In genomic region chr18:45874501-45875184, GRCh38 we compare ENCODE assay signal across 9 cellular contexts. TPM values are rescaled to one million over a fixed set of nuclear protein-coding genes. Genes with fewer than 3 reads are reported as not detected.
A peak's percentile ranks its signal among the peaks of the same experiment; 100 is the strongest.
DNase-seq lines count a peak whose midpoint lies in the region; ATAC-seq and TF ChIP-seq lines count a peak whose summit lies in the region.
"Had no signal": no experiment of that assay in that cellular context is flagged by ENCODE, and none has a peak within 500 bp of the region (broad histone marks: within the 10 kb centered on the region; RNA-seq: fewer than 3 reads in every experiment).

No MANE protein-coding gene starts in this region.

- H3K4me3 ChIP-seq in upper lobe of right lung (no peak overlapping the region), gastrocnemius medialis (no peak overlapping the region)

- H3K9me3 ChIP-seq in upper lobe of right lung, result no peaks in the 10 kb centered on the region
- H3K9me3 ChIP-seq in gastrocnemius medialis, result no peaks in the 10 kb centered on the region

- H3K27me3 ChIP-seq in upper lobe of right lung (no peaks in the 10 kb centered on the region), gastrocnemius medialis (no peaks in the 10 kb centered on the region)

- no peak overlapping the region for H3K27ac ChIP-seq in upper lobe of right lung
- no peak overlapping the region for H3K27ac ChIP-seq in gastrocnemius medialis

- TF ChIP-seq CTCF in upper lobe of right lung (IDR thresholded peaks at IDR 0.05) (no peak), gastrocnemius medialis (IDR thresholded peaks at IDR 0.05 in 4 of 5, conservative IDR thresholded peaks at IDR 0.05 in 1 of 5) (no peak)

- in situ Hi-C loops in gastrocnemius medialis (cut with MboI; ENCODE audit: low sequenced_read_pairs in 4 of 4), result loop anchor here in 3 of 4 donors (5.0 to 25.0 kb wide), 3 partner anchors 182 to 212 kb away; no protein-coding TSS in a partner anchor

- TF ChIP-seq POLR2A in gastrocnemius medialis (IDR thresholded peaks at IDR 0.05), result no peak

- H3K36me3 ChIP-seq in upper lobe of right lung (peaks cover 91% of the 10 kb centered on the region), gastrocnemius medialis (peaks cover 0 to 62% of the 10 kb centered on the region in 2 donors)

- peak; percentile 79 for DNase-seq in activated CD8-positive, alpha-beta memory T cell treated with anti-CD3 and anti-CD28 coated beads for 24 hours
- DNase-seq in stimulated activated CD4-positive, alpha-beta T cell treated with anti-CD3 and anti-CD28 coated beads, Interleukin-1b, Interleukin-23, amount 100 ng/mL, for 4 hours (ENCODE audit: low read depth in 2 of 2), result peak; percentile 27 to 34
- DNase-seq in upper lobe of right lung (no peak), NCI-H82 (lab: John Stamatoyannopoulos, UW) (no peak), gastrocnemius medialis (no peak), NCI-H510A (lab: John Stamatoyannopoulos, UW) (no peak)

- H3K4me1 ChIP-seq in upper lobe of right lung (no peaks in the 10 kb centered on the region), gastrocnemius medialis (no peaks in the 10 kb centered on the region)

- intact Hi-C loops in upper lobe of right lung (cut with DNase I) (no loop called here), gastrocnemius medialis (cut with DNase I; ENCODE audit: low total_unique reads) (no loop called here)

- ATAC-seq in GM19324 (IDR thresholded peaks at IDR 0.05; ENCODE audit: low FRiP score, unreplicated experiment) (peak; percentile 81), HG03175 (IDR thresholded peaks at IDR 0.05; ENCODE audit: unreplicated experiment) (peak; percentile 87), upper lobe of right lung (no peak), gastrocnemius medialis (no peak)

RNA-seq across cellular contexts. Expression of gene SIGLEC15, which starts 49.2 kb away (rescaled TPM):
- 0.32 TPM for total RNA-seq in upper lobe of right lung
- total RNA-seq in gastrocnemius medialis, result not detected
- total RNA-seq: lung microvascular endothelial cell had no signal

Comparison
In these comparisons a context has a peak if more than half of its experiments do, and no peak if none do; other contexts are left out.
1. ATAC-seq: peak in GM19324 (single experiment) and HG03175 (single experiment); none in upper lobe of right lung (single experiment) and gastrocnemius medialis (0 of 2).
2. DNase-seq: peak in activated CD8-positive, alpha-beta memory T cell treated with anti-CD3 and anti-CD28 coated beads for 24 hours (single experiment) and stimulated activated CD4-positive, alpha-beta T cell treated with anti-CD3 and anti-CD28 coated beads, Interleukin-1b, Interleukin-23, amount 100 ng/mL, for 4 hours (2 of 2); none in upper lobe of right lung (single experiment), NCI-H82 (single experiment), gastrocnemius medialis (0 of 2) and NCI-H510A (single experiment).